In genomic region chr18:59994357-59994756, GRCh38 we compare ENCODE assay signal across 13 cellular contexts.
A peak's percentile ranks its signal among the peaks of the same experiment; 100 is the strongest.
DNase-seq lines count a peak whose midpoint lies in the region; ATAC-seq, FAIRE-seq and TF ChIP-seq lines count a peak whose summit lies in the region.
"Had no signal": no experiment of that assay in that cellular context is flagged by ENCODE, and none has a peak within 500 bp of the region (broad histone marks: within the 10 kb centered on the region; RNA-seq: fewer than 3 reads in every experiment).

No MANE protein-coding gene starts in this region.

- 0% methylated on average over 1 of the region's 1 CpG for WGBS in HepG2 (ENCODE audit: low lambda C conversion rate)

- no peak overlapping the region for H3K9ac ChIP-seq in HepG2 (ENCODE audit: insufficient read depth, low read depth, low read length)

- no peaks in the 10 kb centered on the region for H3K79me2 ChIP-seq in HepG2 (ENCODE audit: insufficient read depth, low read length)

- no peaks in the 10 kb centered on the region for H3K4me1 Mint-ChIP-seq in activated T-helper 17 cell treated with anti-CD3 and anti-CD28 coated beads, Interleukin-2, amount 50 U/mL, for 72 hours

- TF ChIP-seq EP300 in HepG2 (IDR thresholded peaks at IDR 0.05; ENCODE audit: low read depth in 2 of 2, low read length in 2 of 2): no peak
- no peak for TF ChIP-seq EP300 in HepG2 (CRISPR knock-in tag; IDR thresholded peaks at IDR 0.05; ENCODE audit: borderline replicate concordance)

- in situ Hi-C loops in astrocyte of the spinal cord (cut with HindIII; ENCODE audit: low sequenced_read_pairs): no loop called here
- in situ Hi-C loops in HepG2 (cut with HindIII; ENCODE audit: extremely low pct_ligation_motif_present, low pct_unique_long_range_greater_than_20kb): no loop called here

- no peak for TF ChIP-seq POLR2A in HepG2 (IDR thresholded peaks at IDR 0.05; ENCODE audit: insufficient read depth in 1 of 2, low read depth in 2 of 2, low read length in 2 of 2)

- H3K4me3 Mint-ChIP-seq in activated T-helper 17 cell treated with anti-CD3 and anti-CD28 coated beads, Interleukin-2, amount 50 U/mL, for 72 hours: no peak overlapping the region
- H3K4me3 Mint-ChIP-seq: activated CD8-positive, alpha-beta T cell treated with anti-CD3 and anti-CD28 coated beads, Interleukin-2, amount 10 ng/mL, durations not matched to agents 7 days and 5 days had no signal

- H3K36me3 ChIP-seq in HepG2 (replicated peaks in 1 of 2; ENCODE audit: control insufficient read depth in 1 of 2, insufficient read depth in 2 of 2, low read length in 2 of 2): no peaks in the 10 kb centered on the region
- H3K36me3 ChIP-seq: prostate gland, thoracic aorta had no signal

- TF ChIP-seq RAD21 in HepG2 (CRISPR knock-in tag; IDR thresholded peaks at IDR 0.05): no peak

- H3K4me2 ChIP-seq in HepG2 (ENCODE audit: low read depth, low read length): no peak overlapping the region

- intact Hi-C loops in HepG2 (cut with micrococcal nuclease; ENCODE audit: unreplicated experiment): loop anchor here (5.0 kb wide), 1 partner anchor 157 kb away; no protein-coding TSS in a partner anchor

- no peak overlapping the region for H3K27ac Mint-ChIP-seq in activated T-helper 17 cell treated with anti-CD3 and anti-CD28 coated beads, Interleukin-2, amount 50 U/mL, for 72 hours
- H3K27ac Mint-ChIP-seq: activated CD8-positive, alpha-beta T cell treated with anti-CD3 and anti-CD28 coated beads, Interleukin-2, amount 10 ng/mL, durations not matched to agents 7 days and 5 days had no signal

- CTCF ChIA-PET in HepG2 (lab: Yijun Ruan, JAX; ENCODE audit: low intra/inter-chr PET ratio, low total read pairs): no interaction called here

- BruUV-seq in HepG2 (replicated peaks; lab: Mats Ljungman, UMichigan): no TSS peak

- no peaks in the 10 kb centered on the region for H3K9me3 Mint-ChIP-seq in activated T-helper 17 cell treated with anti-CD3 and anti-CD28 coated beads, Interleukin-2, amount 50 U/mL, for 72 hours

- H3K9me3 ChIP-seq in HepG2 (ENCODE audit: low read length): no peaks in the 10 kb centered on the region
- H3K9me3 ChIP-seq: prostate gland, thoracic aorta had no signal

- H3K27me3 ChIP-seq in HepG2 (ENCODE audit: control insufficient read depth in 1 of 2, insufficient read depth in 2 of 2, low read length in 2 of 2): no peaks in the 10 kb centered on the region

- peak; percentile 51 for ATAC-seq in GM18870 (IDR thresholded peaks at IDR 0.05; ENCODE audit: unreplicated experiment)
- peak; percentile 70 for ATAC-seq in HG03565 (IDR thresholded peaks at IDR 0.05; ENCODE audit: unreplicated experiment)
- no peak; the same call in 2 of the 3 replicates for ATAC-seq in HepG2
- no peak for ATAC-seq in activated T-helper 17 cell treated with anti-CD3 and anti-CD28 coated beads, Interleukin-2, amount 50 U/mL, for 72 hours (replicated peaks)
- ATAC-seq: activated CD8-positive, alpha-beta T cell treated with anti-CD3 and anti-CD28 coated beads, Interleukin-2, amount 10 ng/mL, durations not matched to agents 7 days and 5 days had no signal

- H3K36me3 Mint-ChIP-seq in activated T-helper 17 cell treated with anti-CD3 and anti-CD28 coated beads, Interleukin-2, amount 50 U/mL, for 72 hours (ENCODE audit: low read depth): no peaks in the 10 kb centered on the region

- H3K4me3 ChIP-seq in AG10803 (ENCODE audit: low read length) (no peak overlapping the region), astrocyte of the spinal cord (ENCODE audit: low read depth, low read length) (no peak overlapping the region), HepG2 (replicated peaks in 1 of 3; ENCODE audit: insufficient read depth in 1 of 3, low read depth in 2 of 3, low read length in 3 of 3) (no peak overlapping the region)
- H3K4me3 ChIP-seq: prostate gland, thoracic aorta had no signal

- H3K4me1 ChIP-seq in HepG2 (ENCODE audit: insufficient read depth, low read length): no peaks in the 10 kb centered on the region
- H3K4me1 ChIP-seq: prostate gland had no signal

- H2AFZ ChIP-seq in HepG2 (ENCODE audit: low read length): no peak overlapping the region

- H3K27me3 Mint-ChIP-seq in activated T-helper 17 cell treated with anti-CD3 and anti-CD28 coated beads, Interleukin-2, amount 50 U/mL, for 72 hours: peaks cover 31% of the 10 kb centered on the region

- POLR2A ChIA-PET in HepG2 (lab: Yijun Ruan, JAX): no interaction called here

- no peak for FAIRE-seq in HepG2 (lab: Jason Lieb, UNC)
- FAIRE-seq: endometrium had no signal

- TF ChIP-seq CTCF in AG10803 (conservative IDR thresholded peaks at IDR 0.05; ENCODE audit: low read length) (peak; percentile 36; the same call in 1 of the 2 replicates), astrocyte of the spinal cord (IDR thresholded peaks at IDR 0.05; ENCODE audit: low read depth, low read length) (peak; percentile 39), HepG2 (CRISPR knock-in tag; IDR thresholded peaks at IDR 0.05) (no peak)

- no peaks in the 10 kb centered on the region for H4K20me1 ChIP-seq in HepG2 (ENCODE audit: insufficient read depth, low read length)

- H3K27ac ChIP-seq in HepG2 (ENCODE audit: extremely low read length, insufficient read depth, low read length): no peak overlapping the region
- H3K27ac ChIP-seq: prostate gland, thoracic aorta had no signal

- no peak for DNase-seq in AG10803 (ENCODE audit: low read depth)
- peak; percentile 28 for DNase-seq in astrocyte of the spinal cord (ENCODE audit: low read depth, low spot score)
- DNase-seq in medulla oblongata (ENCODE audit: extremely low spot score): no peak
- DNase-seq in HepG2 (ENCODE audit: low spot score): no peak
- DNase-seq in stimulated activated CD4-positive, alpha-beta T cell treated with anti-CD3 and anti-CD28 coated beads, Interleukin-2, amount 100 ng/mL, for 48 hours: no peak
- DNase-seq: activated CD8-positive, alpha-beta T cell treated with anti-CD3 and anti-CD28 coated beads, Interleukin-2, amount 10 ng/mL, durations not matched to agents 7 days and 5 days; KBM-7 had no signal

TF ChIP-seq in HepG2, 621 proteins besides CTCF, POLR2A, EP300 and RAD21 (continues in another document):
- TF ChIP-seq JUNB (CRISPR knock-in tag; IDR thresholded peaks at IDR 0.05; ENCODE audit: borderline replicate concordance): no peak
- TF ChIP-seq DBP (CRISPR knock-in tag; IDR thresholded peaks at IDR 0.05; ENCODE audit: not compliant biosample characterization): no peak
- no peak for TF ChIP-seq RCOR2 (CRISPR knock-in tag; IDR thresholded peaks at IDR 0.05)
- no peak for TF ChIP-seq CENPT (CRISPR knock-in tag; IDR thresholded peaks at IDR 0.05; ENCODE audit: low read depth)
- TF ChIP-seq BATF2 (CRISPR knock-in tag; IDR thresholded peaks at IDR 0.05): no peak
- no peak for TF ChIP-seq ZNF383 (CRISPR knock-in tag; IDR thresholded peaks at IDR 0.05; ENCODE audit: borderline replicate concordance)

Comparison
In these comparisons a context has a peak if more than half of its experiments do, and no peak if none do; other contexts are left out.
1. ATAC-seq: peak in GM18870 (single experiment) and HG03565 (single experiment); none in HepG2 (single experiment) and activated T-helper 17 cell treated with anti-CD3 and anti-CD28 coated beads, Interleukin-2, amount 50 U/mL, for 72 hours (single experiment).